8 cellular contexts compared by ENCODE assay signal in genomic region chr18:21179590-21180220, GRCh38.
DNase-seq lines count a peak whose midpoint lies in the region; ATAC-seq and TF ChIP-seq lines count a peak whose summit lies in the region.

No MANE protein-coding gene starts in this region.

- no peaks in the 10 kb centered on the region for H3K27me3 ChIP-seq in BE2C
- H3K27me3 ChIP-seq in naive thymus-derived CD4-positive, alpha-beta T cell (ENCODE audit: control insufficient read depth in 2 of 2, insufficient read depth in 2 of 2, low read length in 2 of 2) = no peaks in the 10 kb centered on the region
- no peaks in the 10 kb centered on the region for H3K27me3 ChIP-seq in upper lobe of right lung

- H3K27me3 Mint-ChIP-seq in naive thymus-derived CD4-positive, alpha-beta T cell = peaks cover 0 to 2% (median 0%) of the 10 kb centered on the region in 5 donors

- H3K4me3 Mint-ChIP-seq in naive thymus-derived CD4-positive, alpha-beta T cell = no peak overlapping the region

- peak; percentile 76 for ATAC-seq in GM18867 (IDR thresholded peaks at IDR 0.05; ENCODE audit: unreplicated experiment)
- peak; percentile 72 for ATAC-seq in HG03439 (IDR thresholded peaks at IDR 0.05; ENCODE audit: unreplicated experiment)
- peak; percentile 82 for ATAC-seq in naive thymus-derived CD4-positive, alpha-beta T cell
- peak; percentile 93 for ATAC-seq in upper lobe of right lung

- DNase-seq in BE2C (peak; percentile 51), NCI-H69 (lab: John Stamatoyannopoulos, UW) (peak; percentile 91), erythroblast (lab: John Stamatoyannopoulos, UW) (peak; percentile 64 to 79), upper lobe of right lung (no peak)
- DNase-seq in activated CD4-positive, alpha-beta T cell treated with anti-CD3 and anti-CD28 coated beads, Interleukin-2, amount 50 U/mL, for 1 hour = peak; percentile 15
- DNase-seq in naive thymus-derived CD4-positive, alpha-beta T cell = peak in 6 of 9 donors; percentile 4 to 49 (median 18)

- H3K4me1 ChIP-seq in BE2C = no peaks in the 10 kb centered on the region
- no peaks in the 10 kb centered on the region for H3K4me1 ChIP-seq in naive thymus-derived CD4-positive, alpha-beta T cell (ENCODE audit: control insufficient read depth in 2 of 2, insufficient read depth in 2 of 2, low read length in 2 of 2)
- no peaks in the 10 kb centered on the region for H3K4me1 ChIP-seq in upper lobe of right lung

- no peaks in the 10 kb centered on the region for H3K9me3 Mint-ChIP-seq in naive thymus-derived CD4-positive, alpha-beta T cell

- no peaks in the 10 kb centered on the region for H3K36me3 ChIP-seq in BE2C
- H3K36me3 ChIP-seq in naive thymus-derived CD4-positive, alpha-beta T cell (ENCODE audit: control insufficient read depth in 2 of 3, insufficient read depth in 3 of 3, low read length in 3 of 3) = no peaks in the 10 kb centered on the region
- H3K36me3 ChIP-seq in upper lobe of right lung = no peaks in the 10 kb centered on the region

- TF ChIP-seq CTCF in BE2C (IDR thresholded peaks at IDR 0.05; ENCODE audit: low read depth, low read length) (peak; percentile 76), upper lobe of right lung (IDR thresholded peaks at IDR 0.05) (peak; percentile 76)

- no peak overlapping the region for H3K27ac Mint-ChIP-seq in naive thymus-derived CD4-positive, alpha-beta T cell

- H3K4me3 ChIP-seq in BE2C (ENCODE audit: low read depth, low read length) = no peak overlapping the region
- H3K4me3 ChIP-seq in naive thymus-derived CD4-positive, alpha-beta T cell (ENCODE audit: low read length) = no peak overlapping the region
- H3K4me3 ChIP-seq in upper lobe of right lung = no peak overlapping the region

- CTCF ChIA-PET in naive thymus-derived CD4-positive, alpha-beta T cell (lab: Charles Lee) = interaction anchor here (0.6 to 2.0 kb wide), 9 partner anchors 8 to 804 kb away, joined by 3 to 9 read pairs (median 4); no protein-coding TSS in a partner anchor

- H3K9me3 ChIP-seq in BE2C (no peaks in the 10 kb centered on the region), upper lobe of right lung (no peaks in the 10 kb centered on the region)
- H3K9me3 ChIP-seq in naive thymus-derived CD4-positive, alpha-beta T cell (ENCODE audit: control insufficient read depth in 2 of 3, low read length in 3 of 3) = no peaks in the 10 kb centered on the region

- intact Hi-C loops in naive thymus-derived CD4-positive, alpha-beta T cell (cut with micrococcal nuclease) = loop anchor here (2.0 to 5.0 kb wide), 3 partner anchors 69 to 207 kb away; partner anchors contain the start of gene ROCK1 (in 1 of the 2)
- intact Hi-C loops in upper lobe of right lung (cut with DNase I) = no loop called here

- H3K27ac ChIP-seq in naive thymus-derived CD4-positive, alpha-beta T cell (ENCODE audit: low read depth, low read length) = no peak overlapping the region
- H3K27ac ChIP-seq in upper lobe of right lung = no peak overlapping the region

- POLR2A ChIA-PET in naive thymus-derived CD4-positive, alpha-beta T cell (lab: Charles Lee) = no interaction called here

- H3K36me3 Mint-ChIP-seq in naive thymus-derived CD4-positive, alpha-beta T cell = no peaks in the 10 kb centered on the region

- no peak for TF ChIP-seq POLR2A in erythroblast (IDR thresholded peaks at IDR 0.05; ENCODE audit: low read length)

- peaks cover 0 to 10% (median 7%) of the 10 kb centered on the region in 7 donors for H3K4me1 Mint-ChIP-seq in naive thymus-derived CD4-positive, alpha-beta T cell
